ENCODE assay signal across 11 cellular contexts in genomic region chr7:77565917-77566316, GRCh38. TPM values are rescaled to one million over a fixed set of nuclear protein-coding genes. Genes with fewer than 3 reads are reported as not detected.
DNase-seq lines count a peak whose midpoint lies in the region; ATAC-seq and TF ChIP-seq lines count a peak whose summit lies in the region.
"Had no signal": no experiment of that assay in that cellular context is flagged by ENCODE, and none has a peak within 500 bp of the region (broad histone marks: within the 10 kb centered on the region; RNA-seq: fewer than 3 reads in every experiment).

No MANE protein-coding gene starts in this region.

- no peak for TF ChIP-seq CTCF in RWPE2 (IDR thresholded peaks at IDR 0.05; ENCODE audit: poor library complexity, severe bottlenecking)
- no peak for TF ChIP-seq CTCF in spleen (IDR thresholded peaks at IDR 0.05 in 8 of 11, conservative IDR thresholded peaks at IDR 0.05 in 3 of 11)

- WGBS in spleen, 5 donors = 50 to 61% (median 58%) methylated on average over 1 of the region's 1 CpG

- H3K4me3 ChIP-seq in RWPE2 (ENCODE audit: severe bottlenecking) (no peak overlapping the region), spleen (no peak overlapping the region)

- peak; percentile 12 for DNase-seq in HPDE6-E6E7 (ENCODE audit: extremely low spot score)
- DNase-seq in RWPE2 (ENCODE audit: low spot score) = no peak
- DNase-seq in fibroblast of the conjunctiva (ENCODE audit: low read depth) = peak; percentile 14
- DNase-seq in spleen = no peak
- DNase-seq in NCI-H1694 treated with DMSO at 0.1 percent for 48 hours (lab: John Stamatoyannopoulos, UW) = no peak
- DNase-seq: activated CD8-positive, alpha-beta T cell treated with anti-CD3 and anti-CD28 coated beads for 36 hours; activated naive CD8-positive, alpha-beta T cell treated with anti-CD3 and anti-CD28 coated beads, Interleukin-2, amount 10 ng/mL, durations not matched to agents 7 days and 5 days; DMS153; NCI-H69 had no signal

- ATAC-seq in RWPE2 (ENCODE audit: low read depth) (peak; percentile 92), GM21367 (IDR thresholded peaks at IDR 0.05; ENCODE audit: unreplicated experiment) (no peak), HG03280 (IDR thresholded peaks at IDR 0.05; ENCODE audit: unreplicated experiment) (no peak)
- ATAC-seq: activated CD8-positive, alpha-beta T cell treated with anti-CD3 and anti-CD28 coated beads for 36 hours had no signal

- no peak for TF ChIP-seq POLR2A in spleen (IDR thresholded peaks at IDR 0.05)

- H3K9me3 ChIP-seq in RWPE2 (ENCODE audit: severe bottlenecking) (no peaks in the 10 kb centered on the region), spleen (no peaks in the 10 kb centered on the region)

- H3K36me3 ChIP-seq in RWPE2 (ENCODE audit: low read depth) (peaks cover 39% of the 10 kb centered on the region), spleen (peaks cover 0 to 5% (median 0%) of the 10 kb centered on the region in 6 donors)

- peak overlapping the region; percentile 49 for H3K27ac ChIP-seq in RWPE2 (ENCODE audit: poor library complexity, severe bottlenecking)
- H3K27ac ChIP-seq in spleen = peak overlapping the region in 5 of 8 donors; percentile 9 to 53 (median 33)

- intact Hi-C loops in spleen (cut with DNase I; ENCODE audit: low total_unique reads) = no loop called here

- H3K4me1 ChIP-seq in RWPE2 (ENCODE audit: insufficient read depth, poor library complexity, severe bottlenecking) (peaks cover 38% of the 10 kb centered on the region), spleen (peaks cover 9 to 99% (median 74%) of the 10 kb centered on the region in 6 donors)

- H3K27me3 ChIP-seq in RWPE2 (ENCODE audit: insufficient read depth, poor library complexity, severe bottlenecking) (no peaks in the 10 kb centered on the region), spleen (replicated peaks in 1 of 7) (no peaks in the 10 kb centered on the region)

RNA-seq across cellular contexts. Expression of gene PTPN12, which starts 28.8 kb away (rescaled TPM):
- 100 to 1,000 TPM in 6 of 7 donors, 10 to 100 TPM in 1; 78.9 to 183 (median 135) TPM for total RNA-seq in spleen
- 10 to 100 TPM; 32.1 to 53.5 (median 36.6) TPM for polyA plus RNA-seq in spleen

Comparison
In these comparisons a context has a peak if more than half of its experiments do, and no peak if none do; other contexts are left out.
1. DNase-seq: peak in HPDE6-E6E7 (single experiment) and fibroblast of the conjunctiva (single experiment); none in RWPE2 (single experiment), spleen (single experiment) and NCI-H1694 treated with DMSO at 0.1 percent for 48 hours (single experiment).